1 cellular context compared by ENCODE assay signal in genomic region chr2:203583084-203583695, GRCh38.
TF ChIP-seq lines count a peak whose summit lies in the region.

No MANE protein-coding gene starts in this region.

TF ChIP-seq in liver, 16 proteins besides CTCF, POLR2A, EP300 and RAD21 (continued from another document):
- TF ChIP-seq YY1 (IDR thresholded peaks at IDR 0.05), result no peak
- TF ChIP-seq FOXA1 (IDR thresholded peaks at IDR 0.05), result no peak
TF ChIP-seq in liver: peak in this region for 0.
